Comparison of ENCODE assay signal across 9 cellular contexts in the genomic region with DNA sequence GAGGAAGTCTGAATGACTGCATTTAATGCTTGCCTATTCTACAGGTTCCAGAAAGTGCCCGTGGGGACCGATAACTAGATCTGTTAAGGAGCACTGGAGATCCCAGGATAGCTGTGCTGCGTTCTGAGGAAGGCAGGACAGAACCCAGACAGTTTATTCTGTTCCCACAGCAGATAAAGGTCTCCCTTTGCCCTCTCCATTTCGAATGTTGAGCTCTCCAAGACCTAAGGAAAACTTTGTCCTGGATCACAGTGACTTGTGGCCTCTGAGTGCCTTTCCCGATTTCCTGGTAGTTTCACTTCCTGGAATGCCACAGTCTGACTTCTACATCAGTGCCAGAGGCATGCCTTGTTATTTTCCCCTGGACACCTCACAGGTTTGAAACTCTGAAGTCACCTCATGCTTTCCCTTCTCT. TPM values are rescaled to one million over a fixed set of nuclear protein-coding genes. Genes with fewer than 3 reads are reported as not detected.
DNase-seq lines count a peak whose midpoint lies in the region; ATAC-seq, FAIRE-seq and TF ChIP-seq lines count a peak whose summit lies in the region.
"Had no signal": no experiment of that assay in that cellular context is flagged by ENCODE, and none has a peak within 500 bp of the region (broad histone marks: within the 10 kb centered on the region; RNA-seq: fewer than 3 reads in every experiment).

No MANE protein-coding gene starts in this region.

- WGBS in psoas muscle, 3 donors: 42 to 56% (median 56%) methylated on average over 5 of the region's 5 CpGs

- no peak for ATAC-seq in psoas muscle

- TF ChIP-seq CTCF in C4-2B (conservative IDR thresholded peaks at IDR 0.05): no peak
- TF ChIP-seq CTCF in breast epithelium (IDR thresholded peaks at IDR 0.05): no peak
- TF ChIP-seq CTCF in keratinocyte (optimal IDR thresholded peaks at IDR 0.05 in 1 of 3, IDR thresholded peaks at IDR 0.05 in 1 of 3, conservative IDR thresholded peaks at IDR 0.05 in 1 of 3; ENCODE audit: extremely low read depth in 1 of 3, insufficient read depth in 2 of 3, low read length in 3 of 3): no peak
- no peak for TF ChIP-seq CTCF in psoas muscle (IDR thresholded peaks at IDR 0.05)
- TF ChIP-seq CTCF in foreskin fibroblast (IDR thresholded peaks at IDR 0.05; ENCODE audit: low read depth, low read length): no peak

- peaks cover 0 to 11% of the 10 kb centered on the region in 2 donors for H3K4me1 ChIP-seq in breast epithelium
- peaks cover 8% of the 10 kb centered on the region for H3K4me1 ChIP-seq in keratinocyte (ENCODE audit: control insufficient read depth, extremely low read depth, insufficient read depth, low read length)
- peaks cover 20% of the 10 kb centered on the region for H3K4me1 ChIP-seq in psoas muscle

- no peak overlapping the region for H3K9ac ChIP-seq in keratinocyte (ENCODE audit: control insufficient read depth, extremely low read depth, insufficient read depth, low read length)

- H3K4me3 ChIP-seq in breast epithelium (peak overlapping the region in 1 of 3 donors; percentile 17), keratinocyte (ENCODE audit: control insufficient read depth in 2 of 3, extremely low read depth in 1 of 3, insufficient read depth in 2 of 3, low read depth in 1 of 3, low read length in 3 of 3) (no peak overlapping the region), psoas muscle (no peak overlapping the region), foreskin fibroblast (ENCODE audit: low read depth in 1 of 2, low read length in 2 of 2) (no peak overlapping the region)

- no peak for DNase-seq in breast epithelium (ENCODE audit: low spot score in 2 of 2)
- no peak for DNase-seq in keratinocyte (ENCODE audit: low read depth, low spot score)
- DNase-seq in psoas muscle: no peak
- DNase-seq in C1 segment of cervical spinal cord (lab: John Stamatoyannopoulos, UW): no peak
- no peak for DNase-seq in foreskin fibroblast
- no peak for DNase-seq in AG08396 (ENCODE audit: low spot score)
- no peak for DNase-seq in activated CD8-positive, alpha-beta memory T cell treated with anti-CD3 and anti-CD28 coated beads, Interleukin-2, amount 50 U/mL, for 48 hours
- DNase-seq: left cardiac atrium had no signal

- FAIRE-seq in keratinocyte (lab: Jason Lieb, UNC): peak; percentile 67

- H4K20me1 ChIP-seq in keratinocyte (ENCODE audit: control insufficient read depth, extremely low read depth, insufficient read depth, low read length): no peaks in the 10 kb centered on the region

- no peaks in the 10 kb centered on the region for H3K9me1 ChIP-seq in keratinocyte (ENCODE audit: control insufficient read depth, extremely low read depth, insufficient read depth, low read length)

- no peaks in the 10 kb centered on the region for H3K9me3 ChIP-seq in breast epithelium
- no peaks in the 10 kb centered on the region for H3K9me3 ChIP-seq in keratinocyte (ENCODE audit: control insufficient read depth, low read depth, low read length)
- no peaks in the 10 kb centered on the region for H3K9me3 ChIP-seq in psoas muscle

- H3K36me3 ChIP-seq in breast epithelium (no peaks in the 10 kb centered on the region), keratinocyte (ENCODE audit: control insufficient read depth in 2 of 2, extremely low read depth in 1 of 2, insufficient read depth in 2 of 2, low read length in 2 of 2) (peaks cover 0 to 4% of the 10 kb centered on the region in 2 experiments), psoas muscle (ENCODE audit: insufficient read depth in 1 of 2, low read depth in 1 of 2) (peaks cover 0 to 6% of the 10 kb centered on the region in 2 donors)

- peak overlapping the region; percentile 76 for H3K27ac ChIP-seq in C4-2B
- H3K27ac ChIP-seq in breast epithelium: peak overlapping the region; percentile 85 to 89
- H3K27ac ChIP-seq in keratinocyte (ENCODE audit: control insufficient read depth, insufficient read depth, low read length): no peak overlapping the region
- peak overlapping the region; percentile 30 for H3K27ac ChIP-seq in psoas muscle

- H2AFZ ChIP-seq in keratinocyte (ENCODE audit: control insufficient read depth, low read length): peak overlapping the region; percentile 47

- intact Hi-C loops in breast epithelium (cut with DNase I; ENCODE audit: low total_unique reads) (no loop called here), psoas muscle (cut with DNase I) (no loop called here)

- dilution Hi-C loops in keratinocyte (cut with MboI; ENCODE audit: extremely low pct_ligation_motif_present, low sequenced_read_pairs): no loop called here

- TF ChIP-seq POLR2A in breast epithelium (IDR thresholded peaks at IDR 0.05): no peak

- H3K27me3 ChIP-seq in breast epithelium: no peaks in the 10 kb centered on the region
- H3K27me3 ChIP-seq in keratinocyte (ENCODE audit: control insufficient read depth, extremely low read depth, insufficient read depth, low read length): no peaks in the 10 kb centered on the region
- H3K27me3 ChIP-seq in psoas muscle (ENCODE audit: insufficient read depth in 3 of 3, low read length in 2 of 3): no peaks in the 10 kb centered on the region

- no peaks in the 10 kb centered on the region for H3K79me2 ChIP-seq in keratinocyte (ENCODE audit: control insufficient read depth, insufficient read depth, low read length)

- H3K4me2 ChIP-seq in keratinocyte (ENCODE audit: control insufficient read depth, extremely low read depth, insufficient read depth, low read depth, low read length): peak overlapping the region; percentile 26

RNA-seq across cellular contexts. Expression of a gene that starts 50.1 kb away (rescaled TPM):
- total RNA-seq in breast epithelium: 100 to 1,000 TPM; 111 to 155 (median 124) TPM
- 27.1 to 52.4 TPM (median 48.5 TPM) in 3 replicates for polyA plus RNA-seq in keratinocyte
- 190 TPM for polyA plus RNA-seq in keratinocyte (2011; ENCODE audit: low read depth)
- 38.1 and 45.1 TPM in 2 replicates for polyA plus RNA-seq in keratinocyte (2011; cell fraction: cytosol; rRNA removed)
- 77.7 and 84.9 TPM in 2 replicates for polyA plus RNA-seq in keratinocyte (2011; cell fraction: nucleus; rRNA removed)
- polyA plus RNA-seq in keratinocyte (2012; ENCODE audit: low replicate concordance): 151 and 162 TPM in 2 replicates
- 7.8 to 24.2 TPM (median 16.0 TPM) in 3 replicates for polyA minus RNA-seq in keratinocyte
- polyA minus RNA-seq in keratinocyte (2011; cell fraction: cytosol; rRNA and poly(A)+ RNA removed): 89.6 TPM
- 50.5 and 70.1 TPM in 2 replicates for polyA minus RNA-seq in keratinocyte (2011; cell fraction: nucleus; rRNA and poly(A)+ RNA removed)
- total RNA-seq in psoas muscle: 100 to 1,000 TPM in 1 of 4 donors, 10 to 100 TPM in 3; 48.9 to 103 (median 71.4) TPM
- 10 to 100 TPM; 26.3 to 36.7 (median 34.5) TPM for polyA plus RNA-seq in psoas muscle
